In the genomic region with DNA sequence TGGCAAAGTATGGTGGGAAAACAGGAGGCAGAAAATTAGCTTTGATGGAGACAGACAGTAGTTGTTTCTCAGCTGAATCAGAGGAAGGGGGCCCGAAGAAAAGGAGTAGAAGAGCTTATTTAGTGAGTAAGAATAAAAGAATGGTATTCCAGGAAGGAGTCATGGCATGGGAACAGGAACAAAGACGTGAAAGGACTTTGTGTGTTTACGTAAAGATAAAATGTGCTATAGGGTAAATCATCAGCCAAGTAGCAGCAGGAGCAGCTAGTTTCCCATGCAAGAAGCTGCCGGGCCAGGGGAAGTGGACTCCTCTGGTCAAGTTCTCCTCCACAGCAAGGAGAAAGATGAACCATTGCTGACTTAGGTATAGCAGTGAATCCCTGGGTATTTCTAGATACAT, we compare ENCODE assay signal across 19 cellular contexts.
DNase-seq lines count a peak whose midpoint lies in the region; FAIRE-seq lines count a peak whose summit lies in the region.
"Had no signal": no experiment of that assay in that cellular context is flagged by ENCODE, and none has a peak within 500 bp of the region (broad histone marks: within the 10 kb centered on the region; RNA-seq: fewer than 3 reads in every experiment).

No MANE protein-coding gene starts in this region.

- no peak for FAIRE-seq in small intestine (lab: Jason Lieb, UNC)
- FAIRE-seq: GM12892, HTR-8/SVneo had no signal

- H3K27ac Mint-ChIP-seq in activated naive CD4-positive, alpha-beta T cell treated with anti-CD3 and anti-CD28 coated beads for 36 hours, result no peak overlapping the region
- H3K27ac Mint-ChIP-seq: activated naive CD4-positive, alpha-beta T cell treated with anti-CD3 and anti-CD28 coated beads, Interleukin-2, amount 50 U/mL, for 24 hours; T-helper 1 cell treated with Interleukin-12 subunit alpha and Interleukin-12 subunit beta and Interleukin-4 antibody, amounts not matched to agents 30 μg/mL and 1 μg/mL, for 36 hours had no signal

- no peaks in the 10 kb centered on the region for H3K9me3 Mint-ChIP-seq in activated naive CD4-positive, alpha-beta T cell treated with anti-CD3 and anti-CD28 coated beads for 36 hours
- H3K9me3 Mint-ChIP-seq: activated naive CD4-positive, alpha-beta T cell treated with anti-CD3 and anti-CD28 coated beads, Interleukin-2, amount 50 U/mL, for 24 hours; T-helper 1 cell treated with Interleukin-12 subunit alpha and Interleukin-12 subunit beta and Interleukin-4 antibody, amounts not matched to agents 30 μg/mL and 1 μg/mL, for 36 hours had no signal

- no peaks in the 10 kb centered on the region for H3K4me1 ChIP-seq in small intestine (ENCODE audit: control insufficient read depth in 2 of 2, insufficient read depth in 1 of 2, low read depth in 1 of 2, low read length in 1 of 2)
- H3K4me1 ChIP-seq: BLaER1, testis had no signal

- CTCF ChIA-PET in activated naive CD4-positive, alpha-beta T cell treated with anti-CD3 and anti-CD28 coated beads for 36 hours (lab: Charles Lee), result no interaction called here

- H3K36me3 ChIP-seq in small intestine (ENCODE audit: control insufficient read depth in 2 of 2, insufficient read depth in 2 of 2, low read length in 2 of 2), result no peaks in the 10 kb centered on the region
- H3K36me3 ChIP-seq: BLaER1 had no signal

- WGBS in small intestine, 3 donors, result 9 to 41% (median 25%) methylated on average over 4 of the region's 4 CpGs

- H3K9me3 ChIP-seq in small intestine (ENCODE audit: control insufficient read depth, low read depth), result no peaks in the 10 kb centered on the region
- H3K9me3 ChIP-seq: BLaER1, testis had no signal

- no peaks in the 10 kb centered on the region for H3K27me3 ChIP-seq in small intestine (ENCODE audit: control insufficient read depth in 2 of 2, insufficient read depth in 2 of 2, low read length in 2 of 2)
- H3K27me3 ChIP-seq: BLaER1, testis had no signal

- H3K4me1 Mint-ChIP-seq in activated naive CD4-positive, alpha-beta T cell treated with anti-CD3 and anti-CD28 coated beads for 36 hours (ENCODE audit: low read depth), result no peaks in the 10 kb centered on the region
- H3K4me1 Mint-ChIP-seq: activated naive CD4-positive, alpha-beta T cell treated with anti-CD3 and anti-CD28 coated beads, Interleukin-2, amount 50 U/mL, for 24 hours had no signal

- DNase-seq in HT1080 (ENCODE audit: low read depth) (peak; percentile 87), brain pericyte (ENCODE audit: low read depth, low spot score) (peak; percentile 38), iris pigment epithelial cell (ENCODE audit: low read depth) (peak; percentile 54), small intestine (peak; percentile 9), HK-2 (ENCODE audit: unreplicated experiment) (no peak), D341Med (ENCODE audit: low spot score) (no peak)
- no peak for DNase-seq in activated naive CD4-positive, alpha-beta T cell treated with anti-CD3 and anti-CD28 coated beads for 36 hours
- DNase-seq: activated CD4-positive, alpha-beta T cell treated with anti-CD3 and anti-CD28 coated beads for 1 hour; EL; MV-4-11; NCI-H748 treated with DMSO at 0.1 percent for 48 hours; posterior cingulate gyrus; testis had no signal

- H3K4me3 ChIP-seq in small intestine (ENCODE audit: low read depth in 1 of 2, low read length in 2 of 2), result no peak overlapping the region
- H3K4me3 ChIP-seq: BLaER1, coronary artery, testis had no signal

- no peaks in the 10 kb centered on the region for H3K36me3 Mint-ChIP-seq in activated naive CD4-positive, alpha-beta T cell treated with anti-CD3 and anti-CD28 coated beads for 36 hours (ENCODE audit: low read depth)
- H3K36me3 Mint-ChIP-seq: activated naive CD4-positive, alpha-beta T cell treated with anti-CD3 and anti-CD28 coated beads, Interleukin-2, amount 50 U/mL, for 24 hours had no signal

- H3K27ac ChIP-seq in small intestine (ENCODE audit: low read depth in 1 of 2, low read length in 1 of 2), result no peak overlapping the region
- H3K27ac ChIP-seq: BLaER1, coronary artery, testis had no signal

- H3K27me3 Mint-ChIP-seq in activated naive CD4-positive, alpha-beta T cell treated with anti-CD3 and anti-CD28 coated beads for 36 hours (ENCODE audit: low read depth), result peaks cover 7% of the 10 kb centered on the region

- intact Hi-C loops in activated naive CD4-positive, alpha-beta T cell treated with anti-CD3 and anti-CD28 coated beads for 36 hours (cut with micrococcal nuclease), result no loop called here

- H3K4me3 Mint-ChIP-seq in activated naive CD4-positive, alpha-beta T cell treated with anti-CD3 and anti-CD28 coated beads for 36 hours, result no peak overlapping the region
- H3K4me3 Mint-ChIP-seq: activated naive CD4-positive, alpha-beta T cell treated with anti-CD3 and anti-CD28 coated beads, Interleukin-2, amount 50 U/mL, for 24 hours; T-helper 1 cell treated with Interleukin-12 subunit alpha and Interleukin-12 subunit beta and Interleukin-4 antibody, amounts not matched to agents 30 μg/mL and 1 μg/mL, for 36 hours had no signal

Comparison
In these comparisons a context has a peak if more than half of its experiments do, and no peak if none do; other contexts are left out.
1. DNase-seq: peak in HT1080 (single experiment), brain pericyte (single experiment), iris pigment epithelial cell (single experiment) and small intestine (single experiment); none in activated naive CD4-positive, alpha-beta T cell treated with anti-CD3 and anti-CD28 coated beads for 36 hours (single experiment), HK-2 (single experiment) and D341Med (single experiment).